In the genomic region with DNA sequence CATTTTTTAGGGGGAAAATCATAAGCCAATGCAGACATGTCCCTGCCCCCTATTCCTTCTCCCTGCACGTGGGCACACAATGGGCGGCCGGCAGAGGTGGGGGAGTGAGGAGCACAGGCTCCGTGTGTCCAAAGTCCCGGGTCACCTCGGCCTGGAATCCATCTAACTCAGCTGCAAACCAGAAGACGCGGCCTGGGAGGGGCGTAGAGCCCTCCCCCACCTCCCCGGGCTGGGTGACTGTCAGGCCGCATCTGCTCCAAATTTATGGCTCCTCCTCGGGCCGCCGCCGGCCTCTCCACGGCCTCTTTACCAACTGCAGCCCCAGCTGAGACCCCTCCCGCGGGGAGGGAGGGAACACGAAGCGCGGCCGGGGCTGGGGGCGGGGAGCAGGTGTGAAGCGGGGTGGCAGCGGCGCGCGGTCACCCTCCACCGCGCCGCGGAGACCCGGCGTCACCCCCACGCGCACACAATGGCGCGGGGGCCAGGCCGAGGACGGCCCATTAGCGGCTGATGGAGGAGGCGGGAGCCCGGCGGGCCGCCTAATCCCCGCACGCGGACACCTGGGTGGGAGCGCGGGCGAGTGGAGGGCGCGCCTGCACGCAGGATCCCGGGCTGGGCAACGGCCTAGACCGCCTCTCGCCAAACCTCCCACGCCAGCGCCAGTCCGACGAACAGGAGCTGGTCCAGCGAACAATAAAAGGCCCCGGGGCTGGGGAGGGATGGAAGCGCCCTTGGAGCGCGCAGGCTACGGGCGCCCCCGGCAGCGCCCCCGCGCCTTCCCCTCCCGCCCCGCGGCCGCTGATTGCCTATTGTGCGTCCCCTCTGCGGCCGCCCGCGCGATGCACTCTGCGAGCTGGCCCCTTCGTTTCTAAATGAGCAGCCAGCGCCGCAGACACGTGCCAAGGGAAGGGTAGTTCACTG, we compare ENCODE assay signal across 8 cellular contexts. TPM values are rescaled to one million over a fixed set of nuclear protein-coding genes. Genes with fewer than 3 reads are reported as not detected.
A peak's percentile ranks its signal among the peaks of the same experiment; 100 is the strongest.
DNase-seq lines count a peak whose midpoint lies in the region; ATAC-seq and TF ChIP-seq lines count a peak whose summit lies in the region.

No MANE protein-coding gene starts in this region.

- CTCF ChIA-PET in Calu3 (lab: Charles Lee): no interaction called here

- TF ChIP-seq EP300 in esophagus muscularis mucosa (IDR thresholded peaks at IDR 0.05): no peak

- intact Hi-C loops in Calu3 (cut with micrococcal nuclease; ENCODE audit: unreplicated experiment): no loop called here
- intact Hi-C loops in esophagus muscularis mucosa (cut with DNase I): loop anchor here (5.0 kb wide), 2 partner anchors 37 to 77 kb away; partner anchors contain the start of genes ESAM and MSANTD2
- intact Hi-C loops in psoas muscle (cut with DNase I): loop anchor here (1.0 to 5.0 kb wide), 3 partner anchors 26 to 197 kb away; partner anchors contain the start of genes ESAM (in 1 of the 2) and ROBO3 (in 1 of the 2)

- no peaks in the 10 kb centered on the region for H3K9me3 Mint-ChIP-seq in Calu3 (ENCODE audit: low read depth, unreplicated experiment)

- H3K4me3 ChIP-seq in esophagus muscularis mucosa (peak overlapping the region; percentile 42 to 52 (median 46)), psoas muscle (peak overlapping the region; percentile 63)

- H3K36me3 Mint-ChIP-seq in Calu3 (ENCODE audit: insufficient read depth, unreplicated experiment): no peaks in the 10 kb centered on the region

- DNase-seq in Calu3 (no peak), NCI-H524 (lab: John Stamatoyannopoulos, UW) (peak; percentile 44 to 64), esophagus muscularis mucosa (ENCODE audit: extremely low spot score) (no peak), psoas muscle (peak in 1 of 2 donors; percentile 49), HPDE6-E6E7 (ENCODE audit: extremely low spot score) (no peak)

- H3K4me1 Mint-ChIP-seq in Calu3 (ENCODE audit: low read depth, unreplicated experiment): no peaks in the 10 kb centered on the region

- H3K27me3 ChIP-seq in esophagus muscularis mucosa (peaks cover 15 to 65% (median 56%) of the 10 kb centered on the region in 4 donors), psoas muscle (ENCODE audit: insufficient read depth in 3 of 3, low read length in 2 of 3) (peaks cover 0 to 65% (median 32%) of the 10 kb centered on the region in 3 donors)

- H3K4me1 ChIP-seq in esophagus muscularis mucosa (peaks cover 22 to 37% (median 32%) of the 10 kb centered on the region in 4 donors), psoas muscle (peaks cover 9% of the 10 kb centered on the region)

- peak overlapping the region; percentile 30 for H3K4me3 Mint-ChIP-seq in Calu3 (ENCODE audit: low read depth, unreplicated experiment)

- TF ChIP-seq CTCF in Calu3 (IDR thresholded peaks at IDR 0.05; ENCODE audit: unreplicated experiment) (no peak), esophagus muscularis mucosa (IDR thresholded peaks at IDR 0.05) (no peak), psoas muscle (IDR thresholded peaks at IDR 0.05) (no peak)

- H3K36me3 ChIP-seq in esophagus muscularis mucosa (no peaks in the 10 kb centered on the region), psoas muscle (ENCODE audit: insufficient read depth in 1 of 2, low read depth in 1 of 2) (no peaks in the 10 kb centered on the region)

- H3K9me3 ChIP-seq in esophagus muscularis mucosa (no peaks in the 10 kb centered on the region), psoas muscle (no peaks in the 10 kb centered on the region)

- peak in 1 of 4 donors; percentile 35 for ATAC-seq in psoas muscle
- no peak for ATAC-seq in GM18511 (IDR thresholded peaks at IDR 0.05; ENCODE audit: unreplicated experiment)
- no peak for ATAC-seq in HG02610 (IDR thresholded peaks at IDR 0.05; ENCODE audit: unreplicated experiment)
- ATAC-seq in GM21447 (IDR thresholded peaks at IDR 0.05; ENCODE audit: unreplicated experiment): no peak

- no TSS peak for BruUV-seq in Calu3 (replicated peaks; lab: Mats Ljungman, UMichigan)

- 8% methylated on average over 9 of the region's 88 CpGs for WGBS in esophagus muscularis mucosa
- WGBS in psoas muscle, 3 donors: 1 to 2% (median 1%) methylated on average over 59 to 88 of the region's 88 CpGs

- peaks cover 62% of the 10 kb centered on the region for H3K27me3 Mint-ChIP-seq in Calu3 (ENCODE audit: unreplicated experiment)

- no peak overlapping the region for H3K27ac Mint-ChIP-seq in Calu3 (ENCODE audit: unreplicated experiment)

- H3K27ac ChIP-seq in esophagus muscularis mucosa (replicated peaks in 1 of 4) (no peak overlapping the region), psoas muscle (no peak overlapping the region)

- no peak for TF ChIP-seq POLR2A in esophagus muscularis mucosa (IDR thresholded peaks at IDR 0.05; ENCODE audit: low read depth)

RNA-seq across cellular contexts. Expression of gene ROBO3, which starts 25.9 kb away (rescaled TPM):
- total RNA-seq in Calu3 (2022): 0.69 and 0.99 TPM in 2 replicates
- 10 to 100 TPM in 1 of 4 donors, 1 to 10 TPM in 3; 5.0 to 10.8 (median 8.5) TPM for total RNA-seq in esophagus muscularis mucosa
- total RNA-seq in psoas muscle: 1 to 10 TPM; 1.7 to 3.2 (median 2.3) TPM
- polyA plus RNA-seq in psoas muscle: 1 to 10 TPM; 2.9 to 3.6 (median 3.3) TPM

RNA-seq across cellular contexts. Expression of gene MSANTD2, which starts 39.1 kb away (rescaled TPM):
- total RNA-seq in Calu3 (2022): 12.6 and 13.0 TPM in 2 replicates
- total RNA-seq in esophagus muscularis mucosa: 10 to 100 TPM in 3 of 4 donors, 1 to 10 TPM in 1; 9.6 to 14.0 (median 12.1) TPM
- 1 to 10 TPM; 3.0 to 4.5 (median 4.1) TPM for total RNA-seq in psoas muscle
- 1 to 10 TPM; 2.8 to 5.4 (median 4.0) TPM for polyA plus RNA-seq in psoas muscle

RNA-seq across cellular contexts. Expression of gene ROBO4, which starts 58.4 kb away (rescaled TPM):
- total RNA-seq in Calu3 (2022) (not detected in 2 replicates), esophagus muscularis mucosa (10 to 100 TPM; 16.2 to 49.8 (median 36.7) TPM), psoas muscle (10 to 100 TPM; 14.9 to 17.5 (median 16.1) TPM)
- polyA plus RNA-seq in psoas muscle: 10 to 100 TPM in 1 of 3 donors, 1 to 10 TPM in 2; 5.4 to 10.2 (median 8.4) TPM

Comparison
In these comparisons a context has a peak if more than half of its experiments do, and no peak if none do; other contexts are left out.
1. DNase-seq: peak in NCI-H524 (2 of 2); none in Calu3 (single experiment), esophagus muscularis mucosa (single experiment) and HPDE6-E6E7 (single experiment).
2. RNA of gene ROBO4, which starts 58.4 kb away (total RNA-seq): 16.2 to 49.8 TPM in esophagus muscularis mucosa and 14.9 to 17.5 TPM in psoas muscle; not detected in Calu3; every median in the first group is over 10 times any median in the second.